ENCODE assay signal across 8 cellular contexts in the genomic region with DNA sequence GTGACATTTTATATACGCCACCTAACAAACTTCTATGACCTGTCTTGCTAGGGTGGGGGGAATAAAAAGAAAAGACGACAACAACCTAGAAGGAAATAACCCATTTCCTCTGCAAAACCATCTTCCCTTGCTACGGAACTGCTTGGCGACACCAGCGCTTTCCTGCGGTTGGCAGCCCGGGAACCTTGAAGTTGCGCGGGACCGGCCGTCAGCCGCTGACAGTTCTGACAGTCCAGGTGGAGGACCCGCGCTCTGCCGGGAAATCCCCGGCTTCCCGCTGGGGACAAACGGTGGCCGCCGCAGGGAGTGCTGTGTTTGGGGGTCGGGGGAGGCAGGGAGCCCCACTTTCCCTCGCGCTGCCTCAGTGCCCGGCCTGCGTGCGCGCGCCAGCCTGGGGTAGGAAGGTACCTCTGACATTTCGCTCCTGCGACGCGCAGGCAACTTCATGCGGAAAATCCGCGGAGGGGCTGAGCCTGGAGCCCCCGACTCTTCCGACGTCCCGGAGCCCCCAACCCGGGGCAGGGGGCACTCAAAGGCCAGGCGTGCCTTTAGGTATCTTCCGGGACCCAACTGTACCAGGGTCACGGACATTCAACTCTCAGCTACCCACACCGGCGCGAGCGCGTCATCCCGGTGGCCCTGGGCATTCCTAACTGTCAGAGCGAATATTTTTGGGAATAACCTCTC. TPM values are rescaled to one million over a fixed set of nuclear protein-coding genes. Genes with fewer than 3 reads are reported as not detected.
DNase-seq lines count a peak whose midpoint lies in the region; ATAC-seq and TF ChIP-seq lines count a peak whose summit lies in the region.

No MANE protein-coding gene starts in this region.

- H4K12ac ChIP-seq in trophoblast cell (ENCODE audit: low read depth, low read length) = no peak overlapping the region

- peak overlapping the region; percentile 68 for H4K91ac ChIP-seq in trophoblast cell (ENCODE audit: low read depth, low read length)

- H3K27ac Mint-ChIP-seq in activated T-cell treated with anti-CD3 and anti-CD28 coated beads, Interleukin-2, amount 50 U/mL, for 72 hours = peak overlapping the region; percentile 100

- H3K4me3 ChIP-seq in gastroesophageal sphincter = peak overlapping the region; percentile 11 to 71
- peak overlapping the region; percentile 71 for H3K4me3 ChIP-seq in trophoblast cell (ENCODE audit: low read depth, low read length)

- H3K79me2 ChIP-seq in trophoblast cell (ENCODE audit: control insufficient read depth, insufficient read depth, low read length, poor library complexity) = peaks cover 10% of the 10 kb centered on the region

- peak overlapping the region; percentile 33 for H3K14ac ChIP-seq in trophoblast cell (ENCODE audit: low read length)

- H3K79me1 ChIP-seq in trophoblast cell (ENCODE audit: low read length) = peaks cover 22% of the 10 kb centered on the region

- H2AFZ ChIP-seq in trophoblast cell (ENCODE audit: insufficient read depth, low read length, poor library complexity) = peak overlapping the region; percentile 65

- no peak for TF ChIP-seq CTCF in gastroesophageal sphincter (IDR thresholded peaks at IDR 0.05)

- H3K9me3 ChIP-seq in ES-I3 (ENCODE audit: control insufficient read depth, insufficient read depth, low read length) (no peaks in the 10 kb centered on the region), gastroesophageal sphincter (no peaks in the 10 kb centered on the region), trophoblast cell (ENCODE audit: insufficient read depth, low read depth, low read length) (no peaks in the 10 kb centered on the region)

- H3K9me3 Mint-ChIP-seq in activated T-cell treated with anti-CD3 and anti-CD28 coated beads, Interleukin-2, amount 50 U/mL, for 72 hours = no peaks in the 10 kb centered on the region

- no peaks in the 10 kb centered on the region for H3K36me3 ChIP-seq in ES-I3 (ENCODE audit: insufficient read depth, low read length)
- no peaks in the 10 kb centered on the region for H3K36me3 ChIP-seq in gastroesophageal sphincter
- H3K36me3 ChIP-seq in trophoblast cell (ENCODE audit: control insufficient read depth in 1 of 2, insufficient read depth in 2 of 2, low read length in 2 of 2) = peaks cover 0 to 1% of the 10 kb centered on the region in 2 experiments

- 0% methylated on average over 11 of the region's 50 CpGs; no CpG with 5 or more reads in 1 of the 2 donors for WGBS in gastroesophageal sphincter (ENCODE audit: low coverage in 1 of 2), 2 donors
- WGBS in trophoblast cell (ENCODE audit: extremely low coverage, insufficient coverage, insufficient read length) = no CpG with 5 or more reads among the region's 50 CpGs

- H3K36me3 Mint-ChIP-seq in activated T-cell treated with anti-CD3 and anti-CD28 coated beads, Interleukin-2, amount 50 U/mL, for 72 hours (ENCODE audit: insufficient read depth in 2 of 2) = peaks cover 0 to 3% of the 10 kb centered on the region in 2 donors

- H3K23ac ChIP-seq in trophoblast cell (ENCODE audit: low read length) = no peak overlapping the region

- no peak for TF ChIP-seq POLR2A in gastroesophageal sphincter (IDR thresholded peaks at IDR 0.05)

- H3K4me2 ChIP-seq in trophoblast cell (ENCODE audit: low read length) = peak overlapping the region; percentile 87

- H3K9ac ChIP-seq in ES-I3 (ENCODE audit: low read depth, low read length) = peak overlapping the region; percentile 84; the same call in 1 of the 2 replicates
- peak overlapping the region; percentile 35 for H3K9ac ChIP-seq in trophoblast cell (ENCODE audit: low read length)

- H3K4me3 Mint-ChIP-seq in activated T-cell treated with anti-CD3 and anti-CD28 coated beads, Interleukin-2, amount 50 U/mL, for 72 hours = peak overlapping the region; percentile 99 to 100

- H4K8ac ChIP-seq in trophoblast cell (ENCODE audit: low read depth, low read length) = peak overlapping the region; percentile 22

- peaks cover 61% of the 10 kb centered on the region for H3K4me1 Mint-ChIP-seq in activated T-cell treated with anti-CD3 and anti-CD28 coated beads, Interleukin-2, amount 50 U/mL, for 72 hours (ENCODE audit: low read depth)

- H3K4me1 ChIP-seq in ES-I3 (ENCODE audit: insufficient read depth, low read length) (peaks cover 34% of the 10 kb centered on the region), gastroesophageal sphincter (peaks cover 0 to 31% (median 0%) of the 10 kb centered on the region in 3 donors), trophoblast cell (ENCODE audit: control insufficient read depth in 1 of 2, insufficient read depth in 2 of 2, low read length in 2 of 2) (peaks cover 6 to 7% of the 10 kb centered on the region in 2 experiments)

- H2AK5ac ChIP-seq in trophoblast cell (ENCODE audit: low read length) = no peak overlapping the region

- peak overlapping the region; percentile 27 for H2BK12ac ChIP-seq in trophoblast cell (ENCODE audit: low read length)

- H3K27ac ChIP-seq in gastroesophageal sphincter = peak overlapping the region in 2 of 4 donors; percentile 4 to 67
- peak overlapping the region; percentile 32 for H3K27ac ChIP-seq in trophoblast cell (ENCODE audit: low read depth, low read length)

- no peaks in the 10 kb centered on the region for H3K27me3 Mint-ChIP-seq in activated T-cell treated with anti-CD3 and anti-CD28 coated beads, Interleukin-2, amount 50 U/mL, for 72 hours (ENCODE audit: low read depth)

- ATAC-seq in activated T-cell treated with anti-CD3 and anti-CD28 coated beads, Interleukin-2, amount 50 U/mL, for 72 hours (replicated peaks in 1 of 2) = no peak
- ATAC-seq in gastroesophageal sphincter (no peak), GM18873 (IDR thresholded peaks at IDR 0.05; ENCODE audit: low FRiP score, unreplicated experiment) (no peak), HG02678 (IDR thresholded peaks at IDR 0.05; ENCODE audit: unreplicated experiment) (no peak), GM18861 (IDR thresholded peaks at IDR 0.05; ENCODE audit: unreplicated experiment) (no peak)

- peak; percentile 1 for DNase-seq in NCI-H1105 treated with DMSO at 0.1 percent for 48 hours (lab: John Stamatoyannopoulos, UW)
- DNase-seq in activated T-cell treated with anti-CD3 and anti-CD28 coated beads, Interleukin-2, amount 50 U/mL, for 72 hours = peak; percentile 40 to 61
- DNase-seq in trophoblast cell = peak in 1 of 2 donors; percentile 56

- peak overlapping the region; percentile 25 for H2BK5ac ChIP-seq in trophoblast cell (ENCODE audit: low read depth, low read length, poor library complexity)

- no peak for TF ChIP-seq EP300 in gastroesophageal sphincter (IDR thresholded peaks at IDR 0.05)

- peak overlapping the region; percentile 57 for H3K18ac ChIP-seq in trophoblast cell (ENCODE audit: low read length)

- peak overlapping the region; percentile 84 for H2BK120ac ChIP-seq in trophoblast cell (ENCODE audit: insufficient read depth, low read length, poor library complexity)

- peak overlapping the region; percentile 81 for H3K4ac ChIP-seq in trophoblast cell (ENCODE audit: low read depth, low read length)

- H3K27me3 ChIP-seq in gastroesophageal sphincter (peaks cover 60% of the 10 kb centered on the region), trophoblast cell (ENCODE audit: insufficient read depth, low read length) (no peaks in the 10 kb centered on the region)

RNA-seq across cellular contexts. Expression of a gene that starts 0.5 kb away (rescaled TPM):
- total RNA-seq in activated T-cell treated with anti-CD3 and anti-CD28 coated beads, Interleukin-2, amount 50 U/mL, for 72 hours = 1 to 10 TPM; 5.9 to 8.7 TPM
- under 1 TPM in 3 of 4 donors, not detected in 1; 0.27 to 0.67 (median 0.46) TPM for total RNA-seq in gastroesophageal sphincter
- polyA plus RNA-seq in trophoblast cell (2013) = 10.7 and 11.1 TPM in 2 replicates

RNA-seq across cellular contexts. Expression of a gene that starts 0.9 kb away (rescaled TPM):
- 10 to 100 TPM; 24.2 to 24.6 TPM for total RNA-seq in activated T-cell treated with anti-CD3 and anti-CD28 coated beads, Interleukin-2, amount 50 U/mL, for 72 hours
- total RNA-seq in gastroesophageal sphincter = 1 to 10 TPM; 2.2 to 5.5 (median 3.5) TPM
- 2.8 and 3.0 TPM in 2 replicates for polyA plus RNA-seq in trophoblast cell (2013)

RNA-seq across cellular contexts. Expression of a gene that starts 42.6 kb away (rescaled TPM):
- total RNA-seq in activated T-cell treated with anti-CD3 and anti-CD28 coated beads, Interleukin-2, amount 50 U/mL, for 72 hours = 100 to 1,000 TPM; 185 to 224 TPM
- total RNA-seq in gastroesophageal sphincter = 10 to 100 TPM; 54.9 to 76.5 (median 59.6) TPM
- 102 and 110 TPM in 2 replicates for polyA plus RNA-seq in trophoblast cell (2013)

Comparison
In these comparisons a context has a peak if more than half of its experiments do, and no peak if none do; other contexts are left out.
1. RNA of a gene that starts 0.5 kb away (total RNA-seq): 5.9 to 8.7 TPM in activated T-cell treated with anti-CD3 and anti-CD28 coated beads, Interleukin-2, amount 50 U/mL, for 72 hours; 0.27 to 0.67 TPM in gastroesophageal sphincter; every median in the first group is over 4 times any median in the second.